Comparison of ENCODE assay signal across 1 cellular context in the genomic region with DNA sequence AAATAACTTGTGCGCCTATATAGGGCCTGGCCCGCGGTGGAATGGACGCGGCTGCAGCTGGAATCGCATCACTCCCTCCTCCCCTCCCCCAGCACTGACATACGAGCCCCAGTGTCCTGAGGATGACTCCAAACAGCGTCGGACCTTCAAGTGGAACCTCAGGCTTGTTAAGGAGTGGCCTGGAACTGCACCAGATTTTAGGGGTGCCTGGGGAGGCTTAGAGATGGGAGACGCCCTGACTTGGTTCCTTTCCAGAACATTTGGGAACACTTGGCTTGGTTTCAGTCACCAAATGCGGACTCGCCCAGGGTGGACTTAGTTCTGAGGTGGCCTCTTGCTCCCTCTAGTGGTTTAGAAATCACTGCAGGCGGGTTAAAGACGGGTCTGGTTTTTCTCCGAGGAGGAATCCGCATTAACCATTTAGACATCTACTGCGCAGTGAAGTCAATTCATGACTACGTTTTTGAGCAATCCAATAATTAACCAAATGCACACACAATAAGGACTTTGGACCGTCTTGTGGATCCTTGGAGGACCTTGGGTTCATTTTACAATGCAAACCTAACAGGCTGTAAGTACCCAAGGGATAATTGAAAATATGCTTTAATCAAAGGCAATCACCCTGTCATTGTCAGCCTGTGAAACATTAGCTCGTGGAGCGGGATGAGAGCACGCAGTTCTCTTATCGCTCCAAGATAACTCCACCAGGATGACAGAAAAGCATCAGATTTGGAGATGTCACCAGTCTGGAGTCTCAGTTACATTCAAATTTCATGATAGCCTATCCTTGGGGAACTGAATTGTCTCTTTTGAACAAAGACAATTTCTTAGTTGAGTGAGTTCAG.
TF ChIP-seq lines count a peak whose summit lies in the region.

No MANE protein-coding gene starts in this region.

TF ChIP-seq in SK-N-SH, 30 proteins besides CTCF, POLR2A, EP300 and RAD21 (continued from another document):
- TF ChIP-seq, protein P1, sequence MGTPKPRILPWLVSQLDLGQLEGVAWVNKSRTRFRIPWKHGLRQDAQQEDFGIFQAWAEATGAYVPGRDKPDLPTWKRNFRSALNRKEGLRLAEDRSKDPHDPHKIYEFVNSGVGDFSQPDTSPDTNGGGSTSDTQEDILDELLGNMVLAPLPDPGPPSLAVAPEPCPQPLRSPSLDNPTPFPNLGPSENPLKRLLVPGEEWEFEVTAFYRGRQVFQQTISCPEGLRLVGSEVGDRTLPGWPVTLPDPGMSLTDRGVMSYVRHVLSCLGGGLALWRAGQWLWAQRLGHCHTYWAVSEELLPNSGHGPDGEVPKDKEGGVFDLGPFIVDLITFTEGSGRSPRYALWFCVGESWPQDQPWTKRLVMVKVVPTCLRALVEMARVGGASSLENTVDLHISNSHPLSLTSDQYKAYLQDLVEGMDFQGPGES (IDR thresholded peaks at IDR 0.05; ENCODE audit: low read depth, low read length) = no peak
- TF ChIP-seq SIN3A (IDR thresholded peaks at IDR 0.05; ENCODE audit: borderline replicate concordance, low read depth, low read length) (peak; percentile 58; the same call in 1 of the 2 replicates), CHD2 (IDR thresholded peaks at IDR 0.05; ENCODE audit: low read length, partially characterized antibody) (peak; percentile 53), GABPA (IDR thresholded peaks at IDR 0.05; ENCODE audit: low read depth) (no peak), POLR2AphosphoS5 (IDR thresholded peaks at IDR 0.05; ENCODE audit: low read depth, low read length) (peak; percentile 17; the same call in 1 of the 2 replicates), GATA2 (CRISPR knock-in tag; IDR thresholded peaks at IDR 0.05) (peak; percentile 32; the same call in 1 of the 2 replicates), JUND (IDR thresholded peaks at IDR 0.05) (no peak), SMC3 (IDR thresholded peaks at IDR 0.05; ENCODE audit: low read depth, low read length) (peak; percentile 94), RCOR1 (IDR thresholded peaks at IDR 0.05; ENCODE audit: low read length) (no peak), FOXJ3 (CRISPR knock-in tag; IDR thresholded peaks at IDR 0.05) (no peak), NFIC (IDR thresholded peaks at IDR 0.05; ENCODE audit: borderline replicate concordance) (peak; percentile 80)
- TF ChIP-seq, protein P2, sequence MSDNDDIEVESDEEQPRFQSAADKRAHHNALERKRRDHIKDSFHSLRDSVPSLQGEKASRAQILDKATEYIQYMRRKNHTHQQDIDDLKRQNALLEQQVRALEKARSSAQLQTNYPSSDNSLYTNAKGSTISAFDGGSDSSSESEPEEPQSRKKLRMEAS (IDR thresholded peaks at IDR 0.05; ENCODE audit: low read depth) = peak; percentile 10; the same call in 1 of the 2 replicates
- TF ChIP-seq, protein P3, sequence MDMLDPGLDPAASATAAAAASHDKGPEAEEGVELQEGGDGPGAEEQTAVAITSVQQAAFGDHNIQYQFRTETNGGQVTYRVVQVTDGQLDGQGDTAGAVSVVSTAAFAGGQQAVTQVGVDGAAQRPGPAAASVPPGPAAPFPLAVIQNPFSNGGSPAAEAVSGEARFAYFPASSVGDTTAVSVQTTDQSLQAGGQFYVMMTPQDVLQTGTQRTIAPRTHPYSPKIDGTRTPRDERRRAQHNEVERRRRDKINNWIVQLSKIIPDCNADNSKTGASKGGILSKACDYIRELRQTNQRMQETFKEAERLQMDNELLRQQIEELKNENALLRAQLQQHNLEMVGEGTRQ (IDR thresholded peaks at IDR 0.05; ENCODE audit: borderline replicate concordance, low read depth, low read length) = no peak
- TF ChIP-seq, protein P4, sequence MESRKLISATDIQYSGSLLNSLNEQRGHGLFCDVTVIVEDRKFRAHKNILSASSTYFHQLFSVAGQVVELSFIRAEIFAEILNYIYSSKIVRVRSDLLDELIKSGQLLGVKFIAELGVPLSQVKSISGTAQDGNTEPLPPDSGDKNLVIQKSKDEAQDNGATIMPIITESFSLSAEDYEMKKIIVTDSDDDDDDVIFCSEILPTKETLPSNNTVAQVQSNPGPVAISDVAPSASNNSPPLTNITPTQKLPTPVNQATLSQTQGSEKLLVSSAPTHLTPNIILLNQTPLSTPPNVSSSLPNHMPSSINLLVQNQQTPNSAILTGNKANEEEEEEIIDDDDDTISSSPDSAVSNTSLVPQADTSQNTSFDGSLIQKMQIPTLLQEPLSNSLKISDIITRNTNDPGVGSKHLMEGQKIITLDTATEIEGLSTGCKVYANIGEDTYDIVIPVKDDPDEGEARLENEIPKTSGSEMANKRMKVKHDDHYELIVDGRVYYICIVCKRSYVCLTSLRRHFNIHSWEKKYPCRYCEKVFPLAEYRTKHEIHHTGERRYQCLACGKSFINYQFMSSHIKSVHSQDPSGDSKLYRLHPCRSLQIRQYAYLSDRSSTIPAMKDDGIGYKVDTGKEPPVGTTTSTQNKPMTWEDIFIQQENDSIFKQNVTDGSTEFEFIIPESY (IDR thresholded peaks at IDR 0.05; ENCODE audit: borderline replicate concordance, low read depth) = no peak
